ENCODE assay signal across 20 cellular contexts in genomic region chr3:172273378-172273777, GRCh38.
"Had no signal": no experiment of that assay in that cellular context is flagged by ENCODE, and none has a peak within 500 bp of the region (broad histone marks: within the 10 kb centered on the region; RNA-seq: fewer than 3 reads in every experiment).

No MANE protein-coding gene starts in this region.

- H3K27me3 ChIP-seq: esophagus muscularis mucosa, gastrocnemius medialis, heart right ventricle, neutrophil, testis, tibial nerve had no signal

- H3K27ac ChIP-seq: epithelial cell of prostate, esophagus muscularis mucosa, testis, tibial nerve had no signal

- H3K27me3 Mint-ChIP-seq: dendritic cell treated with granulocyte-macrophage colony-stimulating factor and Interleukin-4, amounts not matched to agents 40 ng/mL and 50 ng/mL, for 4 days; effector memory CD8-positive, alpha-beta T cell; naive thymus-derived CD4-positive, alpha-beta T cell; stimulated activated naive CD8-positive, alpha-beta T cell treated with anti-CD3 and anti-CD28 coated beads, Interleukin-15, Interleukin-2, amounts not matched to agents 100 ng/mL and 50 ng/mL, for 24 hours had no signal

- H3K4me1 Mint-ChIP-seq: stimulated activated effector memory CD8-positive, alpha-beta T cell treated with anti-CD3 and anti-CD28 coated beads, Interleukin-12 subunit alpha, Interleukin-12 subunit beta, amount 100 ng/mL, for 72 hours had no signal

- H3K4me3 ChIP-seq: esophagus muscularis mucosa, gastrocnemius medialis, heart right ventricle, lung, testis, tibial nerve had no signal

- ATAC-seq: effector memory CD8-positive, alpha-beta T cell; naive thymus-derived CD4-positive, alpha-beta T cell; right cardiac atrium; stimulated activated effector memory CD8-positive, alpha-beta T cell treated with anti-CD3 and anti-CD28 coated beads, Interleukin-12 subunit alpha, Interleukin-12 subunit beta, amount 100 ng/mL, for 72 hours had no signal

- H3K9me3 ChIP-seq: esophagus muscularis mucosa, gastrocnemius medialis, heart right ventricle, neutrophil, testis, tibial nerve had no signal

- DNase-seq: effector memory CD8-positive, alpha-beta T cell; gastrocnemius medialis; heart right ventricle; islet precursor cell; left ventricle myocardium superior; mesendoderm; naive thymus-derived CD4-positive, alpha-beta T cell; posterior cingulate gyrus; right cardiac atrium; stimulated activated CD4-positive, alpha-beta T cell treated with anti-CD3 and anti-CD28 coated beads, Interleukin-4, amount 100 ng/mL, for 1 hour; stimulated activated CD8-positive, alpha-beta memory T cell treated with anti-CD3 and anti-CD28 coated beads, Interleukin-4, amount 100 ng/mL, for 48 hours; testis had no signal

- H3K4me3 Mint-ChIP-seq: dendritic cell treated with granulocyte-macrophage colony-stimulating factor and Interleukin-4, amounts not matched to agents 40 ng/mL and 50 ng/mL, for 4 days; effector memory CD8-positive, alpha-beta T cell; naive thymus-derived CD4-positive, alpha-beta T cell; stimulated activated effector memory CD8-positive, alpha-beta T cell treated with anti-CD3 and anti-CD28 coated beads, Interleukin-12 subunit alpha, Interleukin-12 subunit beta, amount 100 ng/mL, for 72 hours; stimulated activated naive CD8-positive, alpha-beta T cell treated with anti-CD3 and anti-CD28 coated beads, Interleukin-15, Interleukin-2, amounts not matched to agents 100 ng/mL and 50 ng/mL, for 24 hours had no signal

- H3K9me3 Mint-ChIP-seq: dendritic cell treated with granulocyte-macrophage colony-stimulating factor and Interleukin-4, amounts not matched to agents 40 ng/mL and 50 ng/mL, for 4 days; effector memory CD8-positive, alpha-beta T cell; stimulated activated effector memory CD8-positive, alpha-beta T cell treated with anti-CD3 and anti-CD28 coated beads, Interleukin-12 subunit alpha, Interleukin-12 subunit beta, amount 100 ng/mL, for 72 hours; stimulated activated naive CD8-positive, alpha-beta T cell treated with anti-CD3 and anti-CD28 coated beads, Interleukin-15, Interleukin-2, amounts not matched to agents 100 ng/mL and 50 ng/mL, for 24 hours had no signal

- H3K27ac Mint-ChIP-seq: dendritic cell treated with granulocyte-macrophage colony-stimulating factor and Interleukin-4, amounts not matched to agents 40 ng/mL and 50 ng/mL, for 4 days; naive thymus-derived CD4-positive, alpha-beta T cell; stimulated activated effector memory CD8-positive, alpha-beta T cell treated with anti-CD3 and anti-CD28 coated beads, Interleukin-12 subunit alpha, Interleukin-12 subunit beta, amount 100 ng/mL, for 72 hours; stimulated activated naive CD8-positive, alpha-beta T cell treated with anti-CD3 and anti-CD28 coated beads, Interleukin-15, Interleukin-2, amounts not matched to agents 100 ng/mL and 50 ng/mL, for 24 hours had no signal

- H3K4me1 ChIP-seq: testis had no signal
